In genomic region chrX:138930546-138930945, GRCh38 we compare ENCODE assay signal across 16 cellular contexts.
DNase-seq lines count a peak whose midpoint lies in the region; ATAC-seq and TF ChIP-seq lines count a peak whose summit lies in the region.
"Had no signal": no experiment of that assay in that cellular context is flagged by ENCODE, and none has a peak within 500 bp of the region (broad histone marks: within the 10 kb centered on the region; RNA-seq: fewer than 3 reads in every experiment).

No MANE protein-coding gene starts in this region.

- no peak overlapping the region for H3K4me3 Mint-ChIP-seq in mesothelial cell of epicardium
- no peak overlapping the region for H3K4me3 Mint-ChIP-seq in Calu3 (ENCODE audit: low read depth, unreplicated experiment)
- H3K4me3 Mint-ChIP-seq: CD14-positive monocyte; CD4-positive, alpha-beta T cell; CD8-positive, alpha-beta memory T cell; HFFc6 had no signal

- DNase-seq in LHCN-M2 (ENCODE audit: low read depth) (peak; percentile 53), mesothelial cell of epicardium (ENCODE audit: low spot score in 2 of 2, unreplicated experiment in 2 of 2) (no peak), sciatic nerve (ENCODE audit: low spot score) (no peak), Calu3 (no peak), NCI-H1694 treated with DMSO at 0.1 percent for 48 hours (lab: John Stamatoyannopoulos, UW) (no peak), iPS-NIHi11 (ENCODE audit: low spot score) (no peak)
- DNase-seq: ACHN; AML-193; BE2C; CD4-positive, alpha-beta T cell; CD8-positive, alpha-beta memory T cell; DMS53; DND-41; GOT3; HFFc6 had no signal

- H3K27ac Mint-ChIP-seq in mesothelial cell of epicardium, result peak overlapping the region; percentile 33
- no peak overlapping the region for H3K27ac Mint-ChIP-seq in Calu3 (ENCODE audit: unreplicated experiment)
- H3K27ac Mint-ChIP-seq: CD14-positive monocyte; CD4-positive, alpha-beta T cell; CD8-positive, alpha-beta memory T cell; HFFc6 had no signal

- intact Hi-C loops in sciatic nerve (cut with DNase I) (no loop called here), Calu3 (cut with micrococcal nuclease; ENCODE audit: unreplicated experiment) (no loop called here)

- peaks cover 4% of the 10 kb centered on the region for H3K9me3 Mint-ChIP-seq in mesothelial cell of epicardium
- peaks cover 7% of the 10 kb centered on the region for H3K9me3 Mint-ChIP-seq in Calu3 (ENCODE audit: low read depth, unreplicated experiment)

- H3K27me3 Mint-ChIP-seq in mesothelial cell of epicardium (ENCODE audit: low read depth), result peaks cover 1% of the 10 kb centered on the region
- H3K27me3 Mint-ChIP-seq in Calu3 (ENCODE audit: unreplicated experiment), result no peaks in the 10 kb centered on the region
- H3K27me3 Mint-ChIP-seq: CD4-positive, alpha-beta T cell had no signal

- ATAC-seq in sciatic nerve, result peak; percentile 63

- CTCF ChIA-PET in Calu3 (lab: Charles Lee), result no interaction called here

- TF ChIP-seq CTCF in mesothelial cell of epicardium (IDR thresholded peaks at IDR 0.05; ENCODE audit: unreplicated experiment) (no peak), Calu3 (IDR thresholded peaks at IDR 0.05; ENCODE audit: unreplicated experiment) (no peak)

- H3K36me3 Mint-ChIP-seq in mesothelial cell of epicardium (no peaks in the 10 kb centered on the region), Calu3 (ENCODE audit: insufficient read depth, unreplicated experiment) (no peaks in the 10 kb centered on the region)
- H3K36me3 Mint-ChIP-seq: CD14-positive monocyte; CD8-positive, alpha-beta memory T cell had no signal

- no TSS peak for BruUV-seq in Calu3 (replicated peaks; lab: Mats Ljungman, UMichigan)

- H3K4me1 Mint-ChIP-seq in mesothelial cell of epicardium (peaks cover 13% of the 10 kb centered on the region), Calu3 (ENCODE audit: low read depth, unreplicated experiment) (no peaks in the 10 kb centered on the region)
- H3K4me1 Mint-ChIP-seq: CD8-positive, alpha-beta memory T cell had no signal
